14 cellular contexts compared by ENCODE assay signal in genomic region chr2:136013962-136014361, GRCh38. TPM values are rescaled to one million over a fixed set of nuclear protein-coding genes. Genes with fewer than 3 reads are reported as not detected.
DNase-seq lines count a peak whose midpoint lies in the region; ATAC-seq, FAIRE-seq and TF ChIP-seq lines count a peak whose summit lies in the region.
"Had no signal": no experiment of that assay in that cellular context is flagged by ENCODE, and none has a peak within 500 bp of the region (broad histone marks: within the 10 kb centered on the region; RNA-seq: fewer than 3 reads in every experiment).

No MANE protein-coding gene starts in this region.

- peaks cover 21 to 30% of the 10 kb centered on the region in 2 donors for H3K4me1 Mint-ChIP-seq in effector memory CD8-positive, alpha-beta T cell (ENCODE audit: low read depth in 2 of 2)
- H3K4me1 Mint-ChIP-seq in CD4-positive, alpha-beta memory T cell, result peaks cover 9 to 41% (median 24%) of the 10 kb centered on the region in 4 donors

- H3K36me3 Mint-ChIP-seq in effector memory CD8-positive, alpha-beta T cell (ENCODE audit: insufficient read depth), result no peaks in the 10 kb centered on the region
- no peaks in the 10 kb centered on the region for H3K36me3 Mint-ChIP-seq in CD4-positive, alpha-beta memory T cell

- H3K27ac Mint-ChIP-seq in effector memory CD8-positive, alpha-beta T cell, result no peak overlapping the region
- peak overlapping the region in 3 of 7 donors; percentile 21 to 66 (median 30) for H3K27ac Mint-ChIP-seq in CD4-positive, alpha-beta memory T cell
- H3K27ac Mint-ChIP-seq: T-helper 1 cell treated with Interleukin-12 subunit alpha and Interleukin-12 subunit beta and Interleukin-4 antibody, amounts not matched to agents 30 μg/mL and 1 μg/mL, for 36 hours had no signal

- H3K27ac ChIP-seq in angular gyrus (ENCODE audit: low read depth, low read length) (peak overlapping the region; percentile 76), kidney (ENCODE audit: low read depth in 2 of 2, low read length in 2 of 2) (peak overlapping the region; percentile 59 to 63)
- no peak overlapping the region for H3K27ac ChIP-seq in CD4-positive, alpha-beta memory T cell (ENCODE audit: low read depth, low read length)
- H3K27ac ChIP-seq: vagina had no signal

- no peaks in the 10 kb centered on the region for H3K36me3 ChIP-seq in kidney (ENCODE audit: control insufficient read depth in 1 of 2, insufficient read depth in 2 of 2, low read length in 2 of 2)
- H3K36me3 ChIP-seq in CD4-positive, alpha-beta memory T cell (ENCODE audit: insufficient read depth, low read length), result no peaks in the 10 kb centered on the region
- H3K36me3 ChIP-seq: vagina had no signal

- peak; percentile 38 for TF ChIP-seq CTCF in kidney (IDR thresholded peaks at IDR 0.05; ENCODE audit: borderline replicate concordance, extremely low read depth, insufficient read depth)

- no peaks in the 10 kb centered on the region for H3K9me3 Mint-ChIP-seq in effector memory CD8-positive, alpha-beta T cell
- peaks cover 0 to 2% (median 0%) of the 10 kb centered on the region in 8 donors for H3K9me3 Mint-ChIP-seq in CD4-positive, alpha-beta memory T cell

- FAIRE-seq in kidney (lab: Jason Lieb, UNC), result peak; percentile 88

- no peak for ATAC-seq in effector memory CD8-positive, alpha-beta T cell (replicated peaks)
- no peak for ATAC-seq in SK-N-SH treated with all-trans-retinoic acid at 6 μM for 48 hours

- peak overlapping the region; percentile 24 to 30 for H3K9ac ChIP-seq in kidney (ENCODE audit: low read length in 2 of 2)

- DNase-seq in CD1c-positive myeloid dendritic cell (ENCODE audit: extremely low spot score) (peak; percentile 38), kidney (no peak), pons (ENCODE audit: low spot score) (peak; percentile 37), SIG-M5 (lab: John Stamatoyannopoulos, UW) (no peak)
- DNase-seq in effector memory CD8-positive, alpha-beta T cell, result no peak
- no peak for DNase-seq in CD4-positive, alpha-beta memory T cell
- DNase-seq: activated CD4-positive, alpha-beta T cell treated with anti-CD3 and anti-CD28 coated beads for 48 hours; mammary epithelial cell; OCI-M1; stimulated activated CD4-positive, alpha-beta T cell treated with anti-CD3 and anti-CD28 coated beads, Interleukin-1b, Interleukin-23, amount 100 ng/mL, for 48 hours had no signal

- H3K9me3 ChIP-seq in kidney (ENCODE audit: control insufficient read depth in 1 of 2, low read length in 2 of 2), result no peaks in the 10 kb centered on the region
- H3K9me3 ChIP-seq in CD4-positive, alpha-beta memory T cell (ENCODE audit: control insufficient read depth in 1 of 2, low read length in 2 of 2), result no peaks in the 10 kb centered on the region
- H3K9me3 ChIP-seq: vagina had no signal

- H3K4me3 Mint-ChIP-seq in effector memory CD8-positive, alpha-beta T cell, result no peak overlapping the region
- H3K4me3 Mint-ChIP-seq in CD4-positive, alpha-beta memory T cell, result no peak overlapping the region
- H3K4me3 Mint-ChIP-seq: T-helper 1 cell treated with Interleukin-12 subunit alpha and Interleukin-12 subunit beta and Interleukin-4 antibody, amounts not matched to agents 30 μg/mL and 1 μg/mL, for 36 hours had no signal

- intact Hi-C loops in kidney (cut with DNase I), result no loop called here
- intact Hi-C loops in CD4-positive, alpha-beta memory T cell (cut with micrococcal nuclease), result no loop called here

- no peaks in the 10 kb centered on the region for H3K27me3 ChIP-seq in CD4-positive, alpha-beta memory T cell (ENCODE audit: insufficient read depth, low read length)
- H3K27me3 ChIP-seq: vagina had no signal

- POLR2A ChIA-PET in CD4-positive, alpha-beta memory T cell (lab: Charles Lee; ENCODE audit: partially characterized antibody), result interaction anchor here (0.9 to 1.0 kb wide), 2 partner anchors 28 to 42 kb away, joined by 3 read pairs; partner anchors contain the start of gene DARS1

- CTCF ChIA-PET in CD4-positive, alpha-beta memory T cell (lab: Charles Lee; ENCODE audit: partially characterized antibody), result interaction anchor here (1.4 kb wide), 1 partner anchor 8 kb away, joined by 3 read pairs; no protein-coding TSS in a partner anchor

- H3K4me3 ChIP-seq in kidney (ENCODE audit: low read length in 2 of 2), result no peak overlapping the region
- H3K4me3 ChIP-seq in CD4-positive, alpha-beta memory T cell (ENCODE audit: low read length in 2 of 2), result no peak overlapping the region
- H3K4me3 ChIP-seq: vagina had no signal

- peaks cover 11 to 14% of the 10 kb centered on the region in 2 donors for H3K4me1 ChIP-seq in kidney (ENCODE audit: control insufficient read depth in 1 of 2, insufficient read depth in 1 of 2, low read depth in 1 of 2, low read length in 2 of 2)
- H3K4me1 ChIP-seq in CD4-positive, alpha-beta memory T cell (ENCODE audit: insufficient read depth, low read length), result peaks cover 11% of the 10 kb centered on the region
- H3K4me1 ChIP-seq: vagina had no signal

- H3K27me3 Mint-ChIP-seq in effector memory CD8-positive, alpha-beta T cell, result no peaks in the 10 kb centered on the region
- no peaks in the 10 kb centered on the region for H3K27me3 Mint-ChIP-seq in CD4-positive, alpha-beta memory T cell

TF ChIP-seq in SK-N-SH treated with all-trans-retinoic acid at 6 μM for 48 hours, 23 proteins besides CTCF, POLR2A, EP300 and RAD21 (continues in another document):
- TF ChIP-seq POU6F1 (CRISPR knock-in tag; IDR thresholded peaks at IDR 0.05; ENCODE audit: borderline replicate concordance, low read depth) (no peak), ZNF70 (CRISPR knock-in tag; IDR thresholded peaks at IDR 0.05) (no peak), ZFP30 (CRISPR knock-in tag; IDR thresholded peaks at IDR 0.05) (no peak), ZC3H10 (CRISPR knock-in tag; IDR thresholded peaks at IDR 0.05) (no peak), GLIS3 (CRISPR knock-in tag; IDR thresholded peaks at IDR 0.05) (no peak), CSRNP3 (CRISPR knock-in tag; IDR thresholded peaks at IDR 0.05) (no peak), BACH2 (CRISPR knock-in tag; IDR thresholded peaks at IDR 0.05; ENCODE audit: borderline replicate concordance) (no peak), ZFP3 (CRISPR knock-in tag; IDR thresholded peaks at IDR 0.05) (no peak), SNAI2 (CRISPR knock-in tag; IDR thresholded peaks at IDR 0.05) (no peak), PPARA (CRISPR knock-in tag; IDR thresholded peaks at IDR 0.05; ENCODE audit: borderline replicate concordance) (no peak), CREB5 (CRISPR knock-in tag; IDR thresholded peaks at IDR 0.05; ENCODE audit: low read depth) (no peak), ESRRG (CRISPR knock-in tag; IDR thresholded peaks at IDR 0.05) (no peak)

RNA-seq across cellular contexts. Expression of gene DARS1, which starts 28.5 kb away (rescaled TPM):
- total RNA-seq in kidney, result 77.4 TPM
- polyA plus RNA-seq in kidney (ENCODE audit: insufficient read depth, low read depth, low replicate concordance), result 39.5 TPM
- 10 to 100 TPM; 84.9 to 90.1 TPM for total RNA-seq in CD4-positive, alpha-beta memory T cell
- polyA plus RNA-seq in CD4-positive, alpha-beta memory T cell, result 100 to 1,000 TPM; 109 to 230 TPM

Comparison
In these comparisons a context has a peak if more than half of its experiments do, and no peak if none do; other contexts are left out.
1. DNase-seq: peak in CD1c-positive myeloid dendritic cell (single experiment) and pons (single experiment); none in kidney (single experiment), effector memory CD8-positive, alpha-beta T cell (0 of 3), CD4-positive, alpha-beta memory T cell (0 of 5) and SIG-M5 (single experiment).